1 cellular context compared by ENCODE assay signal in genomic region chr2:182763311-182763912, GRCh38.
TF ChIP-seq lines count a peak whose summit lies in the region.

No MANE protein-coding gene starts in this region.

TF ChIP-seq in GM23338, 12 proteins besides CTCF, POLR2A, EP300 and RAD21 (continued from another document):
- TF ChIP-seq ZNF462 (CRISPR knock-in tag; IDR thresholded peaks at IDR 0.05) = no peak
- no peak for TF ChIP-seq NANOG (IDR thresholded peaks at IDR 0.05; ENCODE audit: borderline replicate concordance)
- TF ChIP-seq STAT1 (IDR thresholded peaks at IDR 0.05; ENCODE audit: unreplicated experiment) = no peak
TF ChIP-seq in GM23338: peak in this region for 0.
